15 cellular contexts compared by ENCODE assay signal in genomic region chr16:81485824-81486554, GRCh38. TPM values are rescaled to one million over a fixed set of nuclear protein-coding genes. Genes with fewer than 3 reads are reported as not detected.
A peak's percentile ranks its signal among the peaks of the same experiment; 100 is the strongest.
DNase-seq lines count a peak whose midpoint lies in the region; ATAC-seq and TF ChIP-seq lines count a peak whose summit lies in the region.
"Had no signal": no experiment of that assay in that cellular context is flagged by ENCODE, and none has a peak within 500 bp of the region (broad histone marks: within the 10 kb centered on the region; RNA-seq: fewer than 3 reads in every experiment).

No MANE protein-coding gene starts in this region.

- H3K36me3 ChIP-seq in DND-41 (ENCODE audit: insufficient read depth, low read length) = peaks cover 22% of the 10 kb centered on the region
- H3K36me3 ChIP-seq in adipocyte (ENCODE audit: control insufficient read depth, insufficient read depth, low read length, severe bottlenecking) = no peaks in the 10 kb centered on the region
- H3K36me3 ChIP-seq in stomach = no peaks in the 10 kb centered on the region

- no peaks in the 10 kb centered on the region for H3K27me3 ChIP-seq in DND-41 (ENCODE audit: insufficient read depth, low read length, poor library complexity)
- no peaks in the 10 kb centered on the region for H3K27me3 ChIP-seq in adipocyte (replicated peaks; ENCODE audit: control insufficient read depth, insufficient read depth, low read length)
- H3K27me3 ChIP-seq in foreskin keratinocyte = no peaks in the 10 kb centered on the region
- no peaks in the 10 kb centered on the region for H3K27me3 ChIP-seq in stomach

- TF ChIP-seq POLR2A in stomach (IDR thresholded peaks at IDR 0.05) = no peak

- no peaks in the 10 kb centered on the region for H3K4me1 ChIP-seq in DND-41 (ENCODE audit: insufficient read depth, low read length)
- peaks cover 32% of the 10 kb centered on the region for H3K4me1 ChIP-seq in adipocyte (ENCODE audit: control insufficient read depth, insufficient read depth, low read length)
- H3K4me1 ChIP-seq in foreskin keratinocyte = no peaks in the 10 kb centered on the region
- peaks cover 44 to 98% (median 80%) of the 10 kb centered on the region in 4 donors for H3K4me1 ChIP-seq in stomach

- ATAC-seq in DND-41 (ENCODE audit: insufficient read depth, low read depth) = no peak
- ATAC-seq in foreskin keratinocyte = peak; percentile 44
- no peak for ATAC-seq in HG03469 (IDR thresholded peaks at IDR 0.05; ENCODE audit: unreplicated experiment)
- ATAC-seq in GM18519 (IDR thresholded peaks at IDR 0.05; ENCODE audit: low FRiP score, unreplicated experiment) = no peak
- ATAC-seq in HG03025 (IDR thresholded peaks at IDR 0.05; ENCODE audit: low FRiP score, unreplicated experiment) = no peak
- ATAC-seq: activated T-cell treated with anti-CD3 and anti-CD28 coated beads, Interleukin-2, amount 50 U/mL, for 72 hours had no signal

- no peak for TF ChIP-seq EP300 in stomach (IDR thresholded peaks at IDR 0.05)

- no peak overlapping the region for H3K4me2 ChIP-seq in DND-41 (ENCODE audit: insufficient read depth, low read length)
- H3K4me2 ChIP-seq: PC-9 had no signal

- H3K9ac ChIP-seq in DND-41 (ENCODE audit: low read depth, low read length) = no peak overlapping the region
- peak overlapping the region; percentile 35 for H3K9ac ChIP-seq in adipocyte (ENCODE audit: low read length)

- WGBS in stomach, 5 donors = 85 to 92% (median 89%) methylated on average over 20 to 21 of the region's 21 CpGs

- peaks cover 96% of the 10 kb centered on the region for H4K20me1 ChIP-seq in DND-41 (ENCODE audit: insufficient read depth, low read length)

- no peak overlapping the region for H3K4me3 ChIP-seq in DND-41 (ENCODE audit: low read depth in 1 of 2, low read length in 2 of 2)
- no peak overlapping the region for H3K4me3 ChIP-seq in adipocyte (ENCODE audit: low read length)
- no peak overlapping the region for H3K4me3 ChIP-seq in stomach
- H3K4me3 ChIP-seq: PC-9 had no signal

- DNase-seq in DND-41 (no peak), adipocyte (ENCODE audit: low read depth) (no peak), foreskin keratinocyte (no peak), stomach (no peak), substantia nigra (lab: John Stamatoyannopoulos, UW) (no peak)
- DNase-seq: activated CD4-positive, alpha-beta T cell treated with anti-CD3 and anti-CD28 coated beads, Interleukin-2, amount 10 ng/mL, durations not matched to agents 7 days and 5 days; activated T-cell treated with anti-CD3 and anti-CD28 coated beads, Interleukin-2, amount 50 U/mL, for 72 hours; erythroblast; PC-9; retina; stimulated activated naive CD4-positive, alpha-beta T cell treated with Interleukin-2 at 50 U/mL for 16 hours; T-helper 1 cell had no signal

- H3K27ac ChIP-seq in DND-41 (ENCODE audit: low read length) = 0 out of 2 replicates have a peak overlapping the region, but pooled peaks have one; percentile 9
- H3K27ac ChIP-seq in foreskin keratinocyte = no peak overlapping the region
- H3K27ac ChIP-seq in stomach = peak overlapping the region; percentile 9 to 87 (median 36)
- no peak overlapping the region for H3K27ac ChIP-seq in substantia nigra (ENCODE audit: low read depth, low read length, poor library complexity, severe bottlenecking)
- H3K27ac ChIP-seq: PC-9 had no signal

- no peak for TF ChIP-seq CTCF in DND-41 (IDR thresholded peaks at IDR 0.05; ENCODE audit: borderline replicate concordance, extremely low read depth, low read length, poor library complexity, severe bottlenecking)
- no peak for TF ChIP-seq CTCF in foreskin keratinocyte (conservative IDR thresholded peaks at IDR 0.05)
- no peak for TF ChIP-seq CTCF in stomach (IDR thresholded peaks at IDR 0.05)

- intact Hi-C loops in stomach (cut with DNase I; ENCODE audit: low total_unique reads) = no loop called here

- H2AFZ ChIP-seq in DND-41 (ENCODE audit: low read depth, low read length) = no peak overlapping the region
- H2AFZ ChIP-seq: PC-9 had no signal

- H3K9me3 ChIP-seq in DND-41 (ENCODE audit: insufficient read depth, low read length, severe bottlenecking) = no peaks in the 10 kb centered on the region
- H3K9me3 ChIP-seq in adipocyte (ENCODE audit: control insufficient read depth, low read length) = no peaks in the 10 kb centered on the region
- H3K9me3 ChIP-seq in stomach = no peaks in the 10 kb centered on the region

- H3K79me2 ChIP-seq in DND-41 (ENCODE audit: insufficient read depth, low read length) = peaks cover 100% of the 10 kb centered on the region

RNA-seq across cellular contexts. Expression of gene CMIP, which starts 41.4 kb away (rescaled TPM):
- 28.0 and 28.9 TPM in 2 replicates for total RNA-seq in foreskin keratinocyte
- 12.9 and 15.3 TPM in 2 replicates for polyA plus RNA-seq in foreskin keratinocyte
- 10 to 100 TPM; 11.1 to 71.0 (median 31.9) TPM for total RNA-seq in stomach
- polyA plus RNA-seq in stomach = 10 to 100 TPM; 11.5 to 54.3 (median 30.5) TPM

Comparison
In these comparisons a context has a peak if more than half of its experiments do, and no peak if none do; other contexts are left out.
1. H3K27ac ChIP-seq: peak in DND-41 (single experiment) and stomach (5 of 5); none in foreskin keratinocyte (single experiment) and substantia nigra (single experiment).